ENCODE assay signal across 21 cellular contexts in the genomic region with DNA sequence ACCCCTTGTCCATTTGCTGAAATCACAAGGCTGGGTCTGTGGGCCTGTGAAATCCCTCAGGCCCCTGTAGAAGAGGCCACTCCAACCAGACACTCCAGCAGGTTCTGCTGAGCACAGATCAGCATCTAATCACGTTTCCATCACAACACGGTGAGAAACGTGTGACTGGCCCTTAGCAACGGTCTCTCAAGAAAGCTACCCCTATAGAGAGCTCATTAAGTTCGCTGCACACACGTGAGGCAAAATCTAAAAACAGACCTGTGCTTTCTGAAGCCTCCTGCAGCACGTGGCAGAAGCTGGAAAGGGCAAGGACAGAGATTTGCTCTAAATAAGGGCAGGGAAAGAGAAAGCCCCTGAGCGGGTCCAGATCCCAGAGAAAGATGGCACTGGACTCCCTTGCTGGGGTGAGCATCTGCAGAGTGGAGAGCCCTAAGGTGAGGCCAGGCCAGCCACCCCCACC. TPM values are rescaled to one million over a fixed set of nuclear protein-coding genes. Genes with fewer than 3 reads are reported as not detected.
DNase-seq lines count a peak whose midpoint lies in the region; ATAC-seq, FAIRE-seq and TF ChIP-seq lines count a peak whose summit lies in the region.
"Had no signal": no experiment of that assay in that cellular context is flagged by ENCODE, and none has a peak within 500 bp of the region (broad histone marks: within the 10 kb centered on the region; RNA-seq: fewer than 3 reads in every experiment).

No MANE protein-coding gene starts in this region.

- peaks cover 0 to 9% of the 10 kb centered on the region in 2 experiments; a peak in 1 of 5 replicates for H3K27me3 ChIP-seq in HepG2 (ENCODE audit: control insufficient read depth in 1 of 2, insufficient read depth in 2 of 2, low read length in 2 of 2)
- H3K27me3 ChIP-seq in right lobe of liver: no peaks in the 10 kb centered on the region
- no peaks in the 10 kb centered on the region for H3K27me3 ChIP-seq in mesendoderm (ENCODE audit: insufficient read depth, low read length, poor library complexity)
- H3K27me3 ChIP-seq in prostate gland (replicated peaks; ENCODE audit: insufficient read depth): no peaks in the 10 kb centered on the region
- H3K27me3 ChIP-seq: BE2C, SJSA1 had no signal

- H3K4me3 ChIP-seq in HepG2 (replicated peaks in 1 of 3; ENCODE audit: insufficient read depth in 1 of 3, low read depth in 2 of 3, low read length in 3 of 3) (no peak overlapping the region), right lobe of liver (no peak overlapping the region), mesendoderm (ENCODE audit: low read length) (no peak overlapping the region), prostate gland (no peak overlapping the region)
- H3K4me3 ChIP-seq: A549, SJSA1 had no signal

- H4K20me1 ChIP-seq in HepG2 (ENCODE audit: insufficient read depth, low read length): no peaks in the 10 kb centered on the region

- H2AK5ac ChIP-seq in mesendoderm (ENCODE audit: low read length): no peak overlapping the region

- in situ Hi-C loops in HepG2 (cut with HindIII; ENCODE audit: extremely low pct_ligation_motif_present, low pct_unique_long_range_greater_than_20kb): loop anchor here (5.0 kb wide), 1 partner anchor 322 kb away; no protein-coding TSS in a partner anchor

- no peak overlapping the region for H3K18ac ChIP-seq in mesendoderm (ENCODE audit: low read length)

- BruUV-seq in HepG2 (replicated peaks; lab: Mats Ljungman, UMichigan): no TSS peak

- 12% methylated on average over 8 of the region's 8 CpGs for WGBS in HepG2 (ENCODE audit: low lambda C conversion rate)
- WGBS in right lobe of liver (ENCODE audit: insufficient coverage, low coverage, low lambda C conversion rate, missing lambda C conversion rate): no CpG with 5 or more reads among the region's 8 CpGs
- no CpG with 5 or more reads among the region's 8 CpGs for WGBS in mesendoderm (ENCODE audit: extremely low coverage, insufficient coverage, low lambda C conversion rate)
- 70% methylated on average over 8 of the region's 8 CpGs for WGBS in prostate gland

- TF ChIP-seq POLR2A in HepG2 (IDR thresholded peaks at IDR 0.05; ENCODE audit: insufficient read depth in 1 of 2, low read depth in 2 of 2, low read length in 2 of 2) (no peak), right lobe of liver (IDR thresholded peaks at IDR 0.05) (no peak), prostate gland (IDR thresholded peaks at IDR 0.05) (no peak)

- no peak overlapping the region for H3K56ac ChIP-seq in mesendoderm (ENCODE audit: low read length)

- H3K4me2 ChIP-seq in HepG2 (ENCODE audit: low read depth, low read length) (no peak overlapping the region), mesendoderm (ENCODE audit: low read length) (no peak overlapping the region)
- H3K4me2 ChIP-seq: A549, KMS-11 had no signal

- TF ChIP-seq RAD21 in HepG2 (CRISPR knock-in tag; IDR thresholded peaks at IDR 0.05): no peak

- no peak overlapping the region for H2BK5ac ChIP-seq in mesendoderm (ENCODE audit: low read length)

- no peak for FAIRE-seq in HepG2 (lab: Jason Lieb, UNC)
- FAIRE-seq: A549, D721Med had no signal

- no peak overlapping the region for H2BK120ac ChIP-seq in mesendoderm (ENCODE audit: low read depth, low read length)

- ATAC-seq in HepG2 (no peak), right lobe of liver (no peak)
- ATAC-seq: A549, Right ventricle myocardium inferior had no signal

- H4K8ac ChIP-seq in mesendoderm (ENCODE audit: low read depth, low read length): no peak overlapping the region

- intact Hi-C loops in HepG2 (cut with micrococcal nuclease; ENCODE audit: unreplicated experiment) (loop anchor here (10.0 kb wide), 1 partner anchor 440 kb away; no protein-coding TSS in a partner anchor), right lobe of liver (cut with DNase I) (no loop called here), prostate gland (cut with DNase I) (loop anchor here (5.0 to 10.0 kb wide), 2 partner anchors 360 to 507 kb away; no protein-coding TSS in a partner anchor)

- no peaks in the 10 kb centered on the region for H3K79me1 ChIP-seq in mesendoderm (ENCODE audit: low read length)

- no peak overlapping the region for H4K5ac ChIP-seq in mesendoderm (ENCODE audit: low read length)

- POLR2A ChIA-PET in HepG2 (lab: Yijun Ruan, JAX) (no interaction called here), HEK293T (lab: Yijun Ruan, JAX) (no interaction called here)

- CTCF ChIA-PET in HepG2 (lab: Yijun Ruan, JAX; ENCODE audit: low intra/inter-chr PET ratio, low total read pairs) (no interaction called here), HEK293T (lab: Yijun Ruan, JAX) (interaction anchor here (1.1 kb wide), 1 partner anchor 330 kb away, joined by 4 read pairs; no protein-coding TSS in a partner anchor)

- H3K23ac ChIP-seq in mesendoderm (ENCODE audit: low read length): no peak overlapping the region

- H3K79me2 ChIP-seq in HepG2 (ENCODE audit: insufficient read depth, low read length) (no peaks in the 10 kb centered on the region), mesendoderm (ENCODE audit: control insufficient read depth, insufficient read depth, low read length) (no peaks in the 10 kb centered on the region)

- H2AFZ ChIP-seq in HepG2 (ENCODE audit: low read length): no peak overlapping the region

- no peak overlapping the region for H3K9ac ChIP-seq in HepG2 (ENCODE audit: insufficient read depth, low read depth, low read length)
- H3K9ac ChIP-seq in mesendoderm (ENCODE audit: low read length): no peak overlapping the region
- H3K9ac ChIP-seq: KMS-11 had no signal

- H3K4me1 ChIP-seq in HepG2 (ENCODE audit: insufficient read depth, low read length) (peaks cover 15% of the 10 kb centered on the region), right lobe of liver (no peaks in the 10 kb centered on the region), mesendoderm (ENCODE audit: control insufficient read depth, low read depth, low read length) (no peaks in the 10 kb centered on the region), prostate gland (replicated peaks) (no peaks in the 10 kb centered on the region)
- H3K4me1 ChIP-seq: A549, BE2C, SJSA1 had no signal

- H3K27ac ChIP-seq in HepG2 (ENCODE audit: extremely low read length, insufficient read depth, low read length) (no peak overlapping the region), right lobe of liver (no peak overlapping the region), mesendoderm (ENCODE audit: low read depth, low read length) (no peak overlapping the region), prostate gland (no peak overlapping the region)
- H3K27ac ChIP-seq: A549, KMS-11, SJSA1 had no signal

- TF ChIP-seq CTCF in HepG2 (CRISPR knock-in tag; IDR thresholded peaks at IDR 0.05) (no peak), right lobe of liver (IDR thresholded peaks at IDR 0.05) (no peak), prostate gland (IDR thresholded peaks at IDR 0.05) (no peak)

- no peak overlapping the region for H3K4ac ChIP-seq in mesendoderm (ENCODE audit: low read depth, low read length)

- no peak overlapping the region for H2BK15ac ChIP-seq in mesendoderm (replicated peaks; ENCODE audit: low read depth)

- H3K9me3 ChIP-seq in HepG2 (ENCODE audit: low read length) (no peaks in the 10 kb centered on the region), right lobe of liver (no peaks in the 10 kb centered on the region), prostate gland (no peaks in the 10 kb centered on the region)
- H3K9me3 ChIP-seq: A549, BE2C, SJSA1 had no signal

- DNase-seq in HepG2 (ENCODE audit: low spot score): no peak
- DNase-seq in right lobe of liver: no peak
- DNase-seq in NCI-H748 treated with DMSO at 0.1 percent for 48 hours (lab: John Stamatoyannopoulos, UW): peak; percentile 22
- peak; percentile 48 for DNase-seq in mesendoderm
- DNase-seq in prostate gland (ENCODE audit: low spot score): peak; percentile 2
- no peak for DNase-seq in AG20443 (ENCODE audit: low spot score)
- no peak for DNase-seq in NCI-H510A treated with DMSO at 0.1 percent for 48 hours (lab: John Stamatoyannopoulos, UW)
- no peak for DNase-seq in HEK293T (ENCODE audit: extremely low spot score)
- DNase-seq: BE2C, DMS53, H9, NCI-H1092 treated with DMSO at 0.1 percent for 48 hours, NCI-H2081, NCI-H524, OCI-M1 had no signal

- TF ChIP-seq EP300 in HepG2 (IDR thresholded peaks at IDR 0.05; ENCODE audit: low read depth in 2 of 2, low read length in 2 of 2): no peak
- TF ChIP-seq EP300 in HepG2 (CRISPR knock-in tag; IDR thresholded peaks at IDR 0.05; ENCODE audit: borderline replicate concordance): no peak

- H3K36me3 ChIP-seq in HepG2 (replicated peaks in 1 of 2; ENCODE audit: control insufficient read depth in 1 of 2, insufficient read depth in 2 of 2, low read length in 2 of 2) (no peaks in the 10 kb centered on the region), right lobe of liver (no peaks in the 10 kb centered on the region), mesendoderm (ENCODE audit: control insufficient read depth, insufficient read depth, low read length) (no peaks in the 10 kb centered on the region), prostate gland (no peaks in the 10 kb centered on the region)
- H3K36me3 ChIP-seq: BE2C, SJSA1 had no signal

TF ChIP-seq in HEK293T, 16 proteins besides CTCF, POLR2A, EP300 and RAD21 (continues in another document):
- no peak for TF ChIP-seq L3MBTL2 (conservative IDR thresholded peaks at IDR 0.05)
- no peak for TF ChIP-seq ARNT (IDR thresholded peaks at IDR 0.05)

RNA-seq across cellular contexts. Expression of a gene that starts 56.6 kb away (rescaled TPM):
- total RNA-seq in HepG2 (2016; rRNA removed; fragmentation: Illumina TruSeq; extraction: Trizol) (not detected in 2 replicates), right lobe of liver (not detected), prostate gland (not detected)
- total RNA-seq in HepG2 (2016; cell fraction: cytosol; rRNA removed; fragmentation: Illumina TruSeq; extraction: Trizol; ENCODE audit: low read depth): not detected in 2 replicates
- total RNA-seq in HepG2 (2016; cell fraction: insoluble cytoplasmic fraction; rRNA removed; fragmentation: Illumina TruSeq; extraction: Trizol): not detected in 2 replicates
- not detected in 2 replicates for total RNA-seq in HepG2 (2016; cell fraction: membrane; rRNA removed; fragmentation: Illumina TruSeq; extraction: Trizol)
- not detected in 2 replicates for total RNA-seq in HepG2 (2016; cell fraction: nucleus; rRNA removed; fragmentation: Illumina TruSeq; extraction: Trizol)
- polyA plus RNA-seq in HepG2 (2011; rRNA removed): not detected in 2 replicates
- polyA plus RNA-seq in HepG2 (2011; cell fraction: cytosol; rRNA removed): not detected in 2 replicates
- polyA plus RNA-seq in HepG2 (2011; cell fraction: nucleus; rRNA removed): not detected in 2 replicates
- not detected in 2 replicates for polyA plus RNA-seq in HepG2 (2012)
- not detected in 2 replicates for polyA plus RNA-seq in HepG2 (2016; cell fraction: cytosol; fragmentation: Illumina TruSeq; extraction: Trizol; ENCODE audit: low read depth)
- not detected in 2 replicates for polyA plus RNA-seq in HepG2 (2016; cell fraction: insoluble cytoplasmic fraction; fragmentation: Illumina TruSeq; extraction: Trizol; ENCODE audit: low read depth)
- polyA plus RNA-seq in HepG2 (2016; cell fraction: membrane; fragmentation: Illumina TruSeq; extraction: Trizol; ENCODE audit: low read depth): not detected in 2 replicates
- not detected in 2 replicates for polyA plus RNA-seq in HepG2 (2016; cell fraction: nucleus; fragmentation: Illumina TruSeq; extraction: Trizol; ENCODE audit: insufficient read depth, low read depth)
- polyA minus RNA-seq in HepG2 (2011; rRNA and poly(A)+ RNA removed; ENCODE audit: low replicate concordance): not detected in 2 replicates
- not detected in 2 replicates for polyA minus RNA-seq in HepG2 (2011; cell fraction: cytosol; rRNA and poly(A)+ RNA removed)
- polyA minus RNA-seq in HepG2 (2011; cell fraction: nucleus; rRNA and poly(A)+ RNA removed): not detected in 2 replicates
- 0.60 TPM for polyA plus RNA-seq in mesendoderm (2013, experiment 1 of 2)
- polyA plus RNA-seq in mesendoderm (2013, experiment 2 of 2): 0.45 TPM
- total RNA-seq: HT1080, Right ventricle myocardium inferior, SJSA1 had no signal
- polyA plus RNA-seq: A549 had no signal

Comparison
In these comparisons a context has a peak if more than half of its experiments do, and no peak if none do; other contexts are left out.
1. intact Hi-C loops: an anchor here in HepG2 (10.0 kb wide) and prostate gland (5.0 to 10.0 kb wide); none called in right lobe of liver.
2. DNase-seq: peak in NCI-H748 treated with DMSO at 0.1 percent for 48 hours (single experiment), mesendoderm (single experiment) and prostate gland (single experiment); none in HepG2 (single experiment), right lobe of liver (0 of 3), AG20443 (single experiment), NCI-H510A treated with DMSO at 0.1 percent for 48 hours (single experiment) and HEK293T (single experiment).